In the genomic region with DNA sequence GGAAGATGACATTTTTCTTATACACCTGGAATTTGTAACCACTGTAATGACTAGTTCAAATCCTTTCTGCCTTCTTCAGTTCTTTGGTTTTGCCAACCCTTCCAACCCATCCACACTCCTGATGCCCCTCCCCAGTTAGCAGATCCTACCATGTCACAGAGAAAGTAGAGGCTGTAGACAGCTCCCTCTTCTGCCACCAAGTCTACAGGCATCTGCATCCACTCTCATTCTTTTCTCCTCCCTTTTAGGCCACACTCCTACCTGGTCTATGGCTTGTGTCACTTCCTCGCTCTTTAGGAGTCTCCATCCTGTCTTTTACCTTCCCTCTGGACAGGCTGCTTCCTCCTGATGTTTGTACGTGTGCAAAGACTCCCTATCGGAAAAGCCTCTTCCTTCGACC, we compare ENCODE assay signal across 2 cellular contexts.
TF ChIP-seq lines count a peak whose summit lies in the region.

No MANE protein-coding gene starts in this region.

TF ChIP-seq in GM23338, 12 proteins besides CTCF, POLR2A, EP300 and RAD21 (continues in another document):
- TF ChIP-seq, protein P1, sequence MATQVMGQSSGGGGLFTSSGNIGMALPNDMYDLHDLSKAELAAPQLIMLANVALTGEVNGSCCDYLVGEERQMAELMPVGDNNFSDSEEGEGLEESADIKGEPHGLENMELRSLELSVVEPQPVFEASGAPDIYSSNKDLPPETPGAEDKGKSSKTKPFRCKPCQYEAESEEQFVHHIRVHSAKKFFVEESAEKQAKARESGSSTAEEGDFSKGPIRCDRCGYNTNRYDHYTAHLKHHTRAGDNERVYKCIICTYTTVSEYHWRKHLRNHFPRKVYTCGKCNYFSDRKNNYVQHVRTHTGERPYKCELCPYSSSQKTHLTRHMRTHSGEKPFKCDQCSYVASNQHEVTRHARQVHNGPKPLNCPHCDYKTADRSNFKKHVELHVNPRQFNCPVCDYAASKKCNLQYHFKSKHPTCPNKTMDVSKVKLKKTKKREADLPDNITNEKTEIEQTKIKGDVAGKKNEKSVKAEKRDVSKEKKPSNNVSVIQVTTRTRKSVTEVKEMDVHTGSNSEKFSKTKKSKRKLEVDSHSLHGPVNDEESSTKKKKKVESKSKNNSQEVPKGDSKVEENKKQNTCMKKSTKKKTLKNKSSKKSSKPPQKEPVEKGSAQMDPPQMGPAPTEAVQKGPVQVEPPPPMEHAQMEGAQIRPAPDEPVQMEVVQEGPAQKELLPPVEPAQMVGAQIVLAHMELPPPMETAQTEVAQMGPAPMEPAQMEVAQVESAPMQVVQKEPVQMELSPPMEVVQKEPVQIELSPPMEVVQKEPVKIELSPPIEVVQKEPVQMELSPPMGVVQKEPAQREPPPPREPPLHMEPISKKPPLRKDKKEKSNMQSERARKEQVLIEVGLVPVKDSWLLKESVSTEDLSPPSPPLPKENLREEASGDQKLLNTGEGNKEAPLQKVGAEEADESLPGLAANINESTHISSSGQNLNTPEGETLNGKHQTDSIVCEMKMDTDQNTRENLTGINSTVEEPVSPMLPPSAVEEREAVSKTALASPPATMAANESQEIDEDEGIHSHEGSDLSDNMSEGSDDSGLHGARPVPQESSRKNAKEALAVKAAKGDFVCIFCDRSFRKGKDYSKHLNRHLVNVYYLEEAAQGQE (IDR thresholded peaks at IDR 0.05; ENCODE audit: unreplicated experiment), result no peak
- no peak for TF ChIP-seq ZNF331 (CRISPR knock-in tag; IDR thresholded peaks at IDR 0.05; ENCODE audit: low read depth)
- no peak for TF ChIP-seq JUNB (IDR thresholded peaks at IDR 0.05; ENCODE audit: unreplicated experiment)
- TF ChIP-seq, protein P2, sequence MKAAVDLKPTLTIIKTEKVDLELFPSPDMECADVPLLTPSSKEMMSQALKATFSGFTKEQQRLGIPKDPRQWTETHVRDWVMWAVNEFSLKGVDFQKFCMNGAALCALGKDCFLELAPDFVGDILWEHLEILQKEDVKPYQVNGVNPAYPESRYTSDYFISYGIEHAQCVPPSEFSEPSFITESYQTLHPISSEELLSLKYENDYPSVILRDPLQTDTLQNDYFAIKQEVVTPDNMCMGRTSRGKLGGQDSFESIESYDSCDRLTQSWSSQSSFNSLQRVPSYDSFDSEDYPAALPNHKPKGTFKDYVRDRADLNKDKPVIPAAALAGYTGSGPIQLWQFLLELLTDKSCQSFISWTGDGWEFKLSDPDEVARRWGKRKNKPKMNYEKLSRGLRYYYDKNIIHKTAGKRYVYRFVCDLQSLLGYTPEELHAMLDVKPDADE (IDR thresholded peaks at IDR 0.05), result no peak
- TF ChIP-seq ZNF114 (CRISPR knock-in tag; IDR thresholded peaks at IDR 0.05), result no peak
- no peak for TF ChIP-seq NANOG (IDR thresholded peaks at IDR 0.05; ENCODE audit: borderline replicate concordance)
- TF ChIP-seq, protein P3, sequence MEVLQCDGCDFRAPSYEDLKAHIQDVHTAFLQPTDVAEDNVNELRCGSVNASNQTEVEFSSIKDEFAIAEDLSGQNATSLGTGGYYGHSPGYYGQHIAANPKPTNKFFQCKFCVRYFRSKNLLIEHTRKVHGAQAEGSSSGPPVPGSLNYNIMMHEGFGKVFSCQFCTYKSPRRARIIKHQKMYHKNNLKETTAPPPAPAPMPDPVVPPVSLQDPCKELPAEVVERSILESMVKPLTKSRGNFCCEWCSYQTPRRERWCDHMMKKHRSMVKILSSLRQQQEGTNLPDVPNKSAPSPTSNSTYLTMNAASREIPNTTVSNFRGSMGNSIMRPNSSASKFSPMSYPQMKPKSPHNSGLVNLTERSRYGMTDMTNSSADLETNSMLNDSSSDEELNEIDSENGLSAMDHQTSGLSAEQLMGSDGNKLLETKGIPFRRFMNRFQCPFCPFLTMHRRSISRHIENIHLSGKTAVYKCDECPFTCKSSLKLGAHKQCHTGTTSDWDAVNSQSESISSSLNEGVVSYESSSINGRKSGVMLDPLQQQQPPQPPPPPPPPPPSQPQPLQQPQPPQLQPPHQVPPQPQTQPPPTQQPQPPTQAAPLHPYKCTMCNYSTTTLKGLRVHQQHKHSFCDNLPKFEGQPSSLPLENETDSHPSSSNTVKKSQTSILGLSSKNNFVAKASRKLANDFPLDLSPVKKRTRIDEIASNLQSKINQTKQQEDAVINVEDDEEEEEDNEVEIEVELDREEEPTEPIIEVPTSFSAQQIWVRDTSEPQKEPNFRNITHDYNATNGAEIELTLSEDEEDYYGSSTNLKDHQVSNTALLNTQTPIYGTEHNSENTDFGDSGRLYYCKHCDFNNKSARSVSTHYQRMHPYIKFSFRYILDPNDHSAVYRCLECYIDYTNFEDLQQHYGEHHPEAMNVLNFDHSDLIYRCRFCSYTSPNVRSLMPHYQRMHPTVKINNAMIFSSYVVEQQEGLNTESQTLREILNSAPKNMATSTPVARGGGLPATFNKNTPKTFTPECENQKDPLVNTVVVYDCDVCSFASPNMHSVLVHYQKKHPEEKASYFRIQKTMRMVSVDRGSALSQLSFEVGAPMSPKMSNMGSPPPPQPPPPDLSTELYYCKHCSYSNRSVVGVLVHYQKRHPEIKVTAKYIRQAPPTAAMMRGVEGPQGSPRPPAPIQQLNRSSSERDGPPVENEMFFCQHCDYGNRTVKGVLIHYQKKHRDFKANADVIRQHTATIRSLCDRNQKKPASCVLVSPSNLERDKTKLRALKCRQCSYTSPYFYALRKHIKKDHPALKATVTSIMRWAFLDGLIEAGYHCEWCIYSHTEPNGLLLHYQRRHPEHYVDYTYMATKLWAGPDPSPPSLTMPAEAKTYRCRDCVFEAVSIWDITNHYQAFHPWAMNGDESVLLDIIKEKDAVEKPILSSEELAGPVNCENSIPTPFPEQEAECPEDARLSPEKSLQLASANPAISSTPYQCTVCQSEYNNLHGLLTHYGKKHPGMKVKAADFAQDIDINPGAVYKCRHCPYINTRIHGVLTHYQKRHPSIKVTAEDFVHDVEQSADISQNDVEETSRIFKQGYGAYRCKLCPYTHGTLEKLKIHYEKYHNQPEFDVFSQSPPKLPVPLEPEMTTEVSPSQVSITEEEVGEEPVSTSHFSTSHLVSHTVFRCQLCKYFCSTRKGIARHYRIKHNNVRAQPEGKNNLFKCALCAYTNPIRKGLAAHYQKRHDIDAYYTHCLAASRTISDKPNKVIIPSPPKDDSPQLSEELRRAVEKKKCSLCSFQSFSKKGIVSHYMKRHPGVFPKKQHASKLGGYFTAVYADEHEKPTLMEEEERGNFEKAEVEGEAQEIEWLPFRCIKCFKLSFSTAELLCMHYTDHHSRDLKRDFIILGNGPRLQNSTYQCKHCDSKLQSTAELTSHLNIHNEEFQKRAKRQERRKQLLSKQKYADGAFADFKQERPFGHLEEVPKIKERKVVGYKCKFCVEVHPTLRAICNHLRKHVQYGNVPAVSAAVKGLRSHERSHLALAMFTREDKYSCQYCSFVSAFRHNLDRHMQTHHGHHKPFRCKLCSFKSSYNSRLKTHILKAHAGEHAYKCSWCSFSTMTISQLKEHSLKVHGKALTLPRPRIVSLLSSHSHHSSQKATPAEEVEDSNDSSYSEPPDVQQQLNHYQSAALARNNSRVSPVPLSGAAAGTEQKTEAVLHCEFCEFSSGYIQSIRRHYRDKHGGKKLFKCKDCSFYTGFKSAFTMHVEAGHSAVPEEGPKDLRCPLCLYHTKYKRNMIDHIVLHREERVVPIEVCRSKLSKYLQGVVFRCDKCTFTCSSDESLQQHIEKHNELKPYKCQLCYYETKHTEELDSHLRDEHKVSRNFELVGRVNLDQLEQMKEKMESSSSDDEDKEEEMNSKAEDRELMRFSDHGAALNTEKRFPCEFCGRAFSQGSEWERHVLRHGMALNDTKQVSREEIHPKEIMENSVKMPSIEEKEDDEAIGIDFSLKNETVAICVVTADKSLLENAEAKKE (CRISPR knock-in tag; IDR thresholded peaks at IDR 0.05), result no peak
- no peak for TF ChIP-seq STAT1 (IDR thresholded peaks at IDR 0.05; ENCODE audit: unreplicated experiment)
- no peak for TF ChIP-seq POLR2AphosphoS5 (IDR thresholded peaks at IDR 0.05; ENCODE audit: low read depth)
- TF ChIP-seq CREB1 (CRISPR knock-in tag; IDR thresholded peaks at IDR 0.05; ENCODE audit: low read depth), result no peak

TF ChIP-seq in K562, 482 proteins besides CTCF, POLR2A, EP300 and RAD21:
- no peak for TF ChIP-seq SPI1 (IDR thresholded peaks at IDR 0.05; ENCODE audit: borderline replicate concordance, low read depth, low read length)
- no peak for TF ChIP-seq ZSCAN29 (IDR thresholded peaks at IDR 0.05)
- TF ChIP-seq ELF4 (CRISPR knock-in tag; IDR thresholded peaks at IDR 0.05), result no peak
- no peak for TF ChIP-seq HMGN3 (IDR thresholded peaks at IDR 0.05; ENCODE audit: borderline replicate concordance, extremely low read depth, insufficient read length, low read depth, low read length)
- TF ChIP-seq ZNF444 (CRISPR knock-in tag; IDR thresholded peaks at IDR 0.05), result no peak
- no peak for TF ChIP-seq FOSL1 (tag; conservative IDR thresholded peaks at IDR 0.05)
- no peak for TF ChIP-seq TGIF2 (CRISPR knock-in tag; IDR thresholded peaks at IDR 0.05)
- no peak for TF ChIP-seq ZNF124 (CRISPR knock-in tag; IDR thresholded peaks at IDR 0.05)
- TF ChIP-seq NR2C2 (CRISPR knock-in tag; IDR thresholded peaks at IDR 0.05), result no peak
- no peak for TF ChIP-seq NR2C2 (tag; IDR thresholded peaks at IDR 0.05)
